ENCODE assay signal across 1 cellular context in genomic region chr3:38651153-38651789, GRCh38.
TF ChIP-seq lines count a peak whose summit lies in the region.

No MANE protein-coding gene starts in this region.

TF ChIP-seq in K562, 482 proteins besides CTCF, POLR2A, EP300 and RAD21 (continued from another document):
- TF ChIP-seq MGA (IDR thresholded peaks at IDR 0.05): peak; percentile 96
- peak; percentile 83 for TF ChIP-seq MYC (IDR thresholded peaks at IDR 0.05; ENCODE audit: low read depth, low read length)
- TF ChIP-seq MYC (CRISPR knock-in tag; IDR thresholded peaks at IDR 0.05; ENCODE audit: borderline replicate concordance, low read depth): no peak
- no peak for TF ChIP-seq ZNF695 (CRISPR knock-in tag; IDR thresholded peaks at IDR 0.05)
- TF ChIP-seq KDM1A (IDR thresholded peaks at IDR 0.05): no peak
- no peak for TF ChIP-seq PRPF4 (IDR thresholded peaks at IDR 0.05; ENCODE audit: insufficient read depth, low read depth, low read length, poor library complexity, severe bottlenecking)
- no peak for TF ChIP-seq GMEB1 (CRISPR knock-in tag; IDR thresholded peaks at IDR 0.05)
- TF ChIP-seq HDAC2 (IDR thresholded peaks at IDR 0.05): no peak
- TF ChIP-seq YY1 (IDR thresholded peaks at IDR 0.05; ENCODE audit: borderline replicate concordance in 1 of 3, control insufficient read depth in 1 of 3, extremely low read depth in 1 of 3, insufficient read depth in 3 of 3, insufficient read length in 1 of 3, insufficient replicate concordance in 2 of 3, low read depth in 1 of 3, low read length in 2 of 3): peak in 1 of 3 experiments; percentile 30
- TF ChIP-seq NR1H2 (CRISPR knock-in tag; IDR thresholded peaks at IDR 0.05): no peak
- TF ChIP-seq MTA2 (IDR thresholded peaks at IDR 0.05; ENCODE audit: low read depth): no peak
- TF ChIP-seq LCOR (CRISPR knock-in tag; IDR thresholded peaks at IDR 0.05): no peak
- TF ChIP-seq POLR2G (IDR thresholded peaks at IDR 0.05; ENCODE audit: low read depth, low read length): no peak
- no peak for TF ChIP-seq ZNF41 (CRISPR knock-in tag; conservative IDR thresholded peaks at IDR 0.05)
- TF ChIP-seq EP400 (IDR thresholded peaks at IDR 0.05): no peak
- TF ChIP-seq SIN3A (IDR thresholded peaks at IDR 0.05; ENCODE audit: borderline replicate concordance in 2 of 2, control insufficient read depth in 1 of 2, low read depth in 2 of 2, low read length in 2 of 2): no peak; a peak in 1 of 4 replicates
- no peak for TF ChIP-seq SETDB1 (IDR thresholded peaks at IDR 0.05; ENCODE audit: low read length)
- no peak for TF ChIP-seq TRIM25 (IDR thresholded peaks at IDR 0.05; ENCODE audit: borderline replicate concordance)
- no peak for TF ChIP-seq E2F5 (CRISPR knock-in tag; IDR thresholded peaks at IDR 0.05)
- TF ChIP-seq JUN (IDR thresholded peaks at IDR 0.05; ENCODE audit: borderline replicate concordance, low read depth, low read length): peak; percentile 18; the same call in 1 of the 2 replicates
- no peak for TF ChIP-seq JUN (CRISPR knock-in tag; IDR thresholded peaks at IDR 0.05; ENCODE audit: borderline replicate concordance)
- TF ChIP-seq HDAC8 (tag; IDR thresholded peaks at IDR 0.05): no peak
- TF ChIP-seq ZNF699 (CRISPR knock-in tag; IDR thresholded peaks at IDR 0.05; ENCODE audit: insufficient replicate concordance): no peak
- no peak for TF ChIP-seq TAF9B (IDR thresholded peaks at IDR 0.05; ENCODE audit: partially characterized antibody)
- no peak for TF ChIP-seq NCOA6 (IDR thresholded peaks at IDR 0.05)
- no peak for TF ChIP-seq PHF8 (IDR thresholded peaks at IDR 0.05; ENCODE audit: borderline replicate concordance, low read length)
- no peak for TF ChIP-seq NCOR1 (IDR thresholded peaks at IDR 0.05)
- TF ChIP-seq LEF1 (IDR thresholded peaks at IDR 0.05): no peak
- no peak for TF ChIP-seq ZNF124 (CRISPR knock-in tag; IDR thresholded peaks at IDR 0.05)
- TF ChIP-seq ZNF639 (CRISPR knock-in tag; conservative IDR thresholded peaks at IDR 0.05 in 1 of 2, IDR thresholded peaks at IDR 0.05 in 1 of 2): no peak
- no peak for TF ChIP-seq SNAPC5 (CRISPR knock-in tag; IDR thresholded peaks at IDR 0.05)
- TF ChIP-seq L3MBTL2 (IDR thresholded peaks at IDR 0.05): peak; percentile 99
- TF ChIP-seq ZSCAN29 (IDR thresholded peaks at IDR 0.05): no peak
TF ChIP-seq in K562: peak in this region for 48.
